8 cellular contexts compared by ENCODE assay signal in genomic region chr10:28668363-28669226, GRCh38. TPM values are rescaled to one million over a fixed set of nuclear protein-coding genes. Genes with fewer than 3 reads are reported as not detected.
DNase-seq lines count a peak whose midpoint lies in the region; ATAC-seq, FAIRE-seq and TF ChIP-seq lines count a peak whose summit lies in the region.

No MANE protein-coding gene starts in this region.

- H3K4me1 Mint-ChIP-seq in T-cell: peaks cover 14 to 19% (median 15%) of the 10 kb centered on the region in 3 donors

- CTCF ChIA-PET in T-cell (lab: Charles Lee): no interaction called here

- peaks cover 54 to 78% of the 10 kb centered on the region in 2 donors for H3K27me3 Mint-ChIP-seq in T-cell

- H3K9me3 ChIP-seq in kidney (ENCODE audit: control insufficient read depth in 1 of 2, low read length in 2 of 2): no peaks in the 10 kb centered on the region

- DNase-seq in NCI-H2171 treated with DMSO at 0.1 percent for 48 hours (lab: John Stamatoyannopoulos, UW): peak; percentile 11
- DNase-seq in NCI-H2171 (lab: John Stamatoyannopoulos, UW): no peak
- peak in 21 of 34 experiments; percentile 2 to 55 (median 16) for DNase-seq in T-cell
- peak; percentile 16 to 74 for DNase-seq in T47D (ENCODE audit: low read depth in 1 of 2, low spot score in 1 of 2)
- peak; percentile 87 for DNase-seq in kidney
- peak; percentile 47 for DNase-seq in stimulated activated CD4-positive, alpha-beta T cell treated with anti-CD3 and anti-CD28 coated beads, Interleukin-4, amount 100 ng/mL, for 1 hour
- no peak for DNase-seq in COLO829 (ENCODE audit: low spot score)

- intact Hi-C loops in kidney (cut with DNase I): loop anchor here (10.0 kb wide), 3 partner anchors 326 to 636 kb away; no protein-coding TSS in a partner anchor

- H3K36me3 ChIP-seq in kidney (ENCODE audit: control insufficient read depth in 1 of 2, insufficient read depth in 2 of 2, low read length in 2 of 2): no peaks in the 10 kb centered on the region

- H3K4me3 ChIP-seq in kidney (ENCODE audit: low read length in 2 of 2): peak overlapping the region; percentile 66 to 80

- POLR2A ChIA-PET in T-cell (lab: Charles Lee): interaction anchor here in 1 of 2 donors (0.6 kb wide), 1 partner anchor 84 kb away, joined by 3 read pairs; no protein-coding TSS in a partner anchor

- peak overlapping the region in 1 of 2 donors; percentile 46 for H3K9ac ChIP-seq in kidney (ENCODE audit: low read length in 2 of 2)

- H3K4me1 ChIP-seq in kidney (ENCODE audit: control insufficient read depth in 1 of 2, insufficient read depth in 1 of 2, low read depth in 1 of 2, low read length in 2 of 2): peaks cover 0 to 5% of the 10 kb centered on the region in 2 donors

- ATAC-seq in T-cell (replicated peaks in 1 of 4) (peak; percentile 53 to 82 (median 68)), GM21528 (IDR thresholded peaks at IDR 0.05; ENCODE audit: low FRiP score, unreplicated experiment) (no peak)

- FAIRE-seq in kidney (lab: Jason Lieb, UNC): no peak

- no peak overlapping the region for H3K27ac Mint-ChIP-seq in T-cell

- H3K36me3 Mint-ChIP-seq in T-cell: no peaks in the 10 kb centered on the region

- H3K27ac ChIP-seq in kidney (ENCODE audit: low read depth in 2 of 2, low read length in 2 of 2): no peak overlapping the region

- no peaks in the 10 kb centered on the region for H3K9me3 Mint-ChIP-seq in T-cell

- in situ Hi-C loops in T47D (cut with HindIII; ENCODE audit: low pct_unique_long_range_greater_than_20kb, low sequenced_read_pairs): no loop called here

- no peak for TF ChIP-seq CTCF in kidney (IDR thresholded peaks at IDR 0.05; ENCODE audit: borderline replicate concordance, extremely low read depth, insufficient read depth)

- peak overlapping the region; percentile 37 to 67 (median 62) for H3K4me3 Mint-ChIP-seq in T-cell

RNA-seq across cellular contexts. Expression of gene BAMBI, which starts 8.7 kb away (rescaled TPM):
- total RNA-seq in T-cell (1 to 10 TPM in 2 of 5 donors, under 1 TPM in 3; 0.16 to 2.3 (median 0.41) TPM), kidney (19.5 TPM)
- polyA plus RNA-seq in kidney (ENCODE audit: insufficient read depth, low read depth, low replicate concordance): 21.1 TPM

Comparison
In these comparisons a context has a peak if more than half of its experiments do, and no peak if none do; other contexts are left out.
1. DNase-seq: peak in NCI-H2171 treated with DMSO at 0.1 percent for 48 hours (single experiment), T-cell (21 of 34), T47D (2 of 2), kidney (single experiment) and stimulated activated CD4-positive, alpha-beta T cell treated with anti-CD3 and anti-CD28 coated beads, Interleukin-4, amount 100 ng/mL, for 1 hour (single experiment); none in NCI-H2171 (single experiment) and COLO829 (single experiment).